In the genomic region with DNA sequence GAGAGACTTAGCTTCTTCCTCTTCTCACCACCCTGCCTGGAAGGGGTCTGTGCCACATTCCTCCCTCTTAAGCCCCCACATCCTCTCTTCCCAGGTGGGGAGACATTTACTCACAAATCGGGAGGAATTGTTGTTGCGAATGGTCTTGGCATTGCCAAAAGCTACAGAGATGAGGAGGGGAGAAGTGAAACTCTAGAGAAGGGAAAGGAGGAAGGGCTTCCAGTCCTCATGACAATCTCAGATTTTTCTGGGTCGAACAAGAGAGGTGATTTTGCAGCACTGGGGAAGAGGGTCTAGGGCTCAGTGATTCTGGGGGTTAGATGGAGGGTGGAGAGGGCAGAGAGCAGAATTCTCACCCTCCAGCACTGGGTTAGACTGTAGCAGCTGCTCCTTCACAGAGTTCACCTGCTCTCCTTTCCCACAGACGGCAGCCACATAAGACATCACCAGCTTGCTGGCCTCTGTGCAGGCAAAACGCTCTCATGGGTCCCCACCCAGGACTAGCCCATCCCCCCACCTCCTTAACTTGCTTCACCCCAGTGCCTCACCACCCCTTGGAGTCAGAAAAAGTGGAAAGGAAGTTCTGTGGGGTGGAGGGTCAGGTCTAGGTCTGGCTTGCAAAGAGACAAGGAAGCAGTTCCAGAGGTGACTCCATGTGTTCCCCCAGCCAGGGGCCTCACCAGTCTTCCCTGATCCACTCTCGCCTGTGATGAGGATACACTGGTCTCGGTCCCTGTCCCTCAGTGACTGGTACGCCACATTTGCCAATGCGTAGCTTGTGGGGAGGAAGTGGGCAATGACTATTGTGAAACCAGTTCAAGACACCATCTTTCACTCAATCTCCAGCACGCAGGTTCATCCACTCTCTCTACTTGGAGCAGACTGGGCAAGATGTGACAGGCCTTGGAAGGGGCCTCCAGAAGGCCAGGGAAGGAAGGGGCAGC, we compare ENCODE assay signal across 12 cellular contexts. TPM values are rescaled to one million over a fixed set of nuclear protein-coding genes. Genes with fewer than 3 reads are reported as not detected.
DNase-seq lines count a peak whose midpoint lies in the region; ATAC-seq, FAIRE-seq and TF ChIP-seq lines count a peak whose summit lies in the region.
"Had no signal": no experiment of that assay in that cellular context is flagged by ENCODE, and none has a peak within 500 bp of the region (broad histone marks: within the 10 kb centered on the region; RNA-seq: fewer than 3 reads in every experiment).

No MANE protein-coding gene starts in this region.

- H3K27me3 ChIP-seq in right lobe of liver (no peaks in the 10 kb centered on the region), HepG2 (ENCODE audit: control insufficient read depth in 1 of 2, insufficient read depth in 2 of 2, low read length in 2 of 2) (no peaks in the 10 kb centered on the region), upper lobe of left lung (no peaks in the 10 kb centered on the region)

- FAIRE-seq in HepG2 (lab: Jason Lieb, UNC): no peak

- H2AFZ ChIP-seq in HepG2 (ENCODE audit: low read length): no peak overlapping the region

- H3K27me3 Mint-ChIP-seq in activated CD4-positive, alpha-beta memory T cell treated with anti-CD3 and anti-CD28 coated beads for 36 hours: no peaks in the 10 kb centered on the region

- DNase-seq in right lobe of liver (no peak), HepG2 (ENCODE audit: low spot score) (no peak), left lobe of liver (ENCODE audit: low spot score) (no peak), upper lobe of left lung (peak in 1 of 2 donors; percentile 27), NCI-H524 treated with DMSO at 0.1 percent for 48 hours (lab: John Stamatoyannopoulos, UW) (no peak), GM03348 (ENCODE audit: low spot score) (no peak)
- peak; percentile 83 for DNase-seq in activated CD4-positive, alpha-beta memory T cell treated with anti-CD3 and anti-CD28 coated beads for 36 hours
- DNase-seq: H7, NCI-H2171 treated with DMSO at 0.1 percent for 48 hours, T-helper 9 cell had no signal

- peak; percentile 18 to 60 (median 41) for ATAC-seq in right lobe of liver
- no peak for ATAC-seq in HepG2
- ATAC-seq in left lobe of liver: peak; percentile 31
- ATAC-seq in upper lobe of left lung (ENCODE audit: low FRiP score in 2 of 2): peak; percentile 38 to 61
- ATAC-seq in HG03108 (IDR thresholded peaks at IDR 0.05; ENCODE audit: unreplicated experiment): no peak

- CTCF ChIA-PET in HepG2 (lab: Yijun Ruan, JAX; ENCODE audit: low intra/inter-chr PET ratio, low total read pairs): no interaction called here
- CTCF ChIA-PET in activated CD4-positive, alpha-beta memory T cell treated with anti-CD3 and anti-CD28 coated beads for 36 hours (lab: Charles Lee): interaction anchor here (0.9 to 5.7 kb wide), 11 partner anchors 11 to 77 kb away, joined by 3 to 42 read pairs (median 4); a partner anchor contains a TSS

- no peaks in the 10 kb centered on the region for H3K36me3 Mint-ChIP-seq in activated CD4-positive, alpha-beta memory T cell treated with anti-CD3 and anti-CD28 coated beads for 36 hours

- no peak overlapping the region for H3K4me3 ChIP-seq in right lobe of liver
- no peak overlapping the region for H3K4me3 ChIP-seq in HepG2 (replicated peaks in 1 of 3; ENCODE audit: insufficient read depth in 1 of 3, low read depth in 2 of 3, low read length in 3 of 3)
- H3K4me3 ChIP-seq in upper lobe of left lung: no peak overlapping the region

- H3K4me1 ChIP-seq in right lobe of liver (no peaks in the 10 kb centered on the region), HepG2 (ENCODE audit: insufficient read depth, low read length) (peaks cover 38% of the 10 kb centered on the region), upper lobe of left lung (peaks cover 0 to 11% (median 6%) of the 10 kb centered on the region in 4 donors)

- BruUV-seq in HepG2 (replicated peaks; lab: Mats Ljungman, UMichigan): no TSS peak

- no peak for TF ChIP-seq POLR2A in right lobe of liver (IDR thresholded peaks at IDR 0.05)
- TF ChIP-seq POLR2A in HepG2 (IDR thresholded peaks at IDR 0.05; ENCODE audit: insufficient read depth in 1 of 2, low read depth in 2 of 2, low read length in 2 of 2): no peak
- no peak for TF ChIP-seq POLR2A in upper lobe of left lung (IDR thresholded peaks at IDR 0.05)

- no peaks in the 10 kb centered on the region for H3K79me2 ChIP-seq in HepG2 (ENCODE audit: insufficient read depth, low read length)

- TF ChIP-seq EP300 in HepG2 (IDR thresholded peaks at IDR 0.05; ENCODE audit: low read depth in 2 of 2, low read length in 2 of 2): no peak
- no peak for TF ChIP-seq EP300 in HepG2 (CRISPR knock-in tag; IDR thresholded peaks at IDR 0.05; ENCODE audit: borderline replicate concordance)
- TF ChIP-seq EP300 in upper lobe of left lung (IDR thresholded peaks at IDR 0.05): no peak

- no peak for TF ChIP-seq RAD21 in HepG2 (CRISPR knock-in tag; IDR thresholded peaks at IDR 0.05)

- POLR2A ChIA-PET in HepG2 (lab: Yijun Ruan, JAX): interaction anchor here (0.7 kb wide), 1 partner anchor 29 kb away, joined by 3 read pairs; no protein-coding TSS in a partner anchor
- POLR2A ChIA-PET in activated CD4-positive, alpha-beta memory T cell treated with anti-CD3 and anti-CD28 coated beads for 36 hours (lab: Charles Lee): interaction anchor here (0.7 to 1.4 kb wide), 4 partner anchors 19 to 64 kb away, joined by 3 to 4 read pairs (median 3); a partner anchor contains a TSS

- H3K27ac Mint-ChIP-seq in activated CD4-positive, alpha-beta memory T cell treated with anti-CD3 and anti-CD28 coated beads for 36 hours: peak overlapping the region; percentile 65

- H3K36me3 ChIP-seq in right lobe of liver (no peaks in the 10 kb centered on the region), HepG2 (replicated peaks in 1 of 2; ENCODE audit: control insufficient read depth in 1 of 2, insufficient read depth in 2 of 2, low read length in 2 of 2) (no peaks in the 10 kb centered on the region), upper lobe of left lung (no peaks in the 10 kb centered on the region)

- in situ Hi-C loops in HepG2 (cut with HindIII; ENCODE audit: extremely low pct_ligation_motif_present, low pct_unique_long_range_greater_than_20kb): no loop called here

- no peaks in the 10 kb centered on the region for H4K20me1 ChIP-seq in HepG2 (ENCODE audit: insufficient read depth, low read length)

- peaks cover 21% of the 10 kb centered on the region for H3K4me1 Mint-ChIP-seq in activated CD4-positive, alpha-beta memory T cell treated with anti-CD3 and anti-CD28 coated beads for 36 hours (ENCODE audit: low read depth)

- no peak overlapping the region for H3K4me2 ChIP-seq in HepG2 (ENCODE audit: low read depth, low read length)

- TF ChIP-seq CTCF in right lobe of liver (IDR thresholded peaks at IDR 0.05): no peak
- TF ChIP-seq CTCF in HepG2 (CRISPR knock-in tag; IDR thresholded peaks at IDR 0.05): no peak
- no peak for TF ChIP-seq CTCF in upper lobe of left lung (IDR thresholded peaks at IDR 0.05)

- H3K27ac ChIP-seq in right lobe of liver: no peak overlapping the region
- H3K27ac ChIP-seq in HepG2 (ENCODE audit: extremely low read length, insufficient read depth, low read length): no peak overlapping the region
- peak overlapping the region in 2 of 4 donors; percentile 33 to 54 for H3K27ac ChIP-seq in upper lobe of left lung

- H3K9me3 Mint-ChIP-seq in activated CD4-positive, alpha-beta memory T cell treated with anti-CD3 and anti-CD28 coated beads for 36 hours: no peaks in the 10 kb centered on the region

- 48% methylated on average over 3 of the region's 10 CpGs for WGBS in right lobe of liver (ENCODE audit: insufficient coverage, low coverage, low lambda C conversion rate, missing lambda C conversion rate)
- 92% methylated on average over 10 of the region's 10 CpGs for WGBS in HepG2 (ENCODE audit: low lambda C conversion rate)
- 56 to 60% methylated on average over 10 of the region's 10 CpGs for WGBS in upper lobe of left lung, 2 donors

- H3K9me3 ChIP-seq in right lobe of liver (no peaks in the 10 kb centered on the region), HepG2 (ENCODE audit: low read length) (no peaks in the 10 kb centered on the region), upper lobe of left lung (no peaks in the 10 kb centered on the region)

- peak overlapping the region; percentile 28 for H3K4me3 Mint-ChIP-seq in activated CD4-positive, alpha-beta memory T cell treated with anti-CD3 and anti-CD28 coated beads for 36 hours

- no peak overlapping the region for H3K9ac ChIP-seq in HepG2 (ENCODE audit: insufficient read depth, low read depth, low read length)

- intact Hi-C loops in right lobe of liver (cut with DNase I) (no loop called here), HepG2 (cut with micrococcal nuclease; ENCODE audit: unreplicated experiment) (no loop called here)
- intact Hi-C loops in activated CD4-positive, alpha-beta memory T cell treated with anti-CD3 and anti-CD28 coated beads for 36 hours (cut with micrococcal nuclease): loop anchor here (1.0 to 2.0 kb wide), 2 partner anchors 18 to 39 kb away; no protein-coding TSS in a partner anchor

RNA-seq across cellular contexts. Expression of a gene that starts 2.7 kb away (rescaled TPM):
- total RNA-seq in right lobe of liver (1 to 10 TPM in 1 of 6 experiments, under 1 TPM in 4, not detected in 1; 0.27 to 1.9 (median 0.68) TPM), HepG2 (2016; rRNA removed; fragmentation: Illumina TruSeq; extraction: Trizol) (5.3 TPM in 2 replicates), left lobe of liver (0.28 TPM), upper lobe of left lung (1 to 10 TPM in 2 of 6 donors, under 1 TPM in 3, not detected in 1; under 0.01 to 6.2 (median 0.67) TPM)
- total RNA-seq in HepG2 (2016; cell fraction: cytosol; rRNA removed; fragmentation: Illumina TruSeq; extraction: Trizol; ENCODE audit: low read depth): 0.61 and 0.62 TPM in 2 replicates
- total RNA-seq in HepG2 (2016; cell fraction: insoluble cytoplasmic fraction; rRNA removed; fragmentation: Illumina TruSeq; extraction: Trizol): 2.6 and 4.1 TPM in 2 replicates
- 0.69 and 0.71 TPM in 2 replicates for total RNA-seq in HepG2 (2016; cell fraction: membrane; rRNA removed; fragmentation: Illumina TruSeq; extraction: Trizol)
- 2.9 and 4.9 TPM in 2 replicates for total RNA-seq in HepG2 (2016; cell fraction: nucleus; rRNA removed; fragmentation: Illumina TruSeq; extraction: Trizol)
- 6.0 and 10.6 TPM in 2 replicates for polyA plus RNA-seq in HepG2 (2011; rRNA removed)
- 2.8 and 3.1 TPM in 2 replicates for polyA plus RNA-seq in HepG2 (2011; cell fraction: cytosol; rRNA removed)
- polyA plus RNA-seq in HepG2 (2011; cell fraction: nucleus; rRNA removed): 26.7 and 34.0 TPM in 2 replicates
- 6.9 and 13.6 TPM in 2 replicates for polyA plus RNA-seq in HepG2 (2012)
- polyA plus RNA-seq in HepG2 (2016; cell fraction: cytosol; fragmentation: Illumina TruSeq; extraction: Trizol; ENCODE audit: low read depth): 0.20 and 0.40 TPM in 2 replicates
- 2.6 TPM in 2 replicates for polyA plus RNA-seq in HepG2 (2016; cell fraction: insoluble cytoplasmic fraction; fragmentation: Illumina TruSeq; extraction: Trizol; ENCODE audit: low read depth)
- 0.34 and 1.5 TPM in 2 replicates for polyA plus RNA-seq in HepG2 (2016; cell fraction: membrane; fragmentation: Illumina TruSeq; extraction: Trizol; ENCODE audit: low read depth)
- polyA plus RNA-seq in HepG2 (2016; cell fraction: nucleus; fragmentation: Illumina TruSeq; extraction: Trizol; ENCODE audit: insufficient read depth, low read depth): 7.9 and 10.3 TPM in 2 replicates
- 0.28 and 14.9 TPM in 2 replicates for polyA minus RNA-seq in HepG2 (2011; rRNA and poly(A)+ RNA removed; ENCODE audit: low replicate concordance)
- 2.3 and 3.9 TPM in 2 replicates for polyA minus RNA-seq in HepG2 (2011; cell fraction: cytosol; rRNA and poly(A)+ RNA removed)
- 11.2 and 13.8 TPM in 2 replicates for polyA minus RNA-seq in HepG2 (2011; cell fraction: nucleus; rRNA and poly(A)+ RNA removed)
- under 1 TPM; 0.61 to 0.97 TPM for total RNA-seq in activated CD4-positive, alpha-beta memory T cell treated with anti-CD3 and anti-CD28 coated beads for 36 hours
- total RNA-seq: renal cortical epithelial cell had no signal

RNA-seq across cellular contexts. Expression of a gene that starts 30.9 kb away (rescaled TPM):
- total RNA-seq in right lobe of liver: not detected
- total RNA-seq in HepG2 (2016; rRNA removed; fragmentation: Illumina TruSeq; extraction: Trizol): 0.15 TPM in 1 of 2 replicates, not detected in the other
- total RNA-seq in HepG2 (2016; cell fraction: cytosol; rRNA removed; fragmentation: Illumina TruSeq; extraction: Trizol; ENCODE audit: low read depth): not detected in 2 replicates
- total RNA-seq in HepG2 (2016; cell fraction: insoluble cytoplasmic fraction; rRNA removed; fragmentation: Illumina TruSeq; extraction: Trizol): 0.19 TPM in 1 of 2 replicates, not detected in the other
- total RNA-seq in HepG2 (2016; cell fraction: membrane; rRNA removed; fragmentation: Illumina TruSeq; extraction: Trizol): not detected in 2 replicates
- not detected in 2 replicates for total RNA-seq in HepG2 (2016; cell fraction: nucleus; rRNA removed; fragmentation: Illumina TruSeq; extraction: Trizol)
- 0.13 and 0.25 TPM in 2 replicates for polyA plus RNA-seq in HepG2 (2011; rRNA removed)
- 0.14 TPM in 1 of 2 replicates, not detected in the other for polyA plus RNA-seq in HepG2 (2011; cell fraction: cytosol; rRNA removed)
- 0.59 and 0.64 TPM in 2 replicates for polyA plus RNA-seq in HepG2 (2011; cell fraction: nucleus; rRNA removed)
- 0.21 TPM in 1 of 2 replicates, not detected in the other for polyA plus RNA-seq in HepG2 (2012)
- not detected in 2 replicates for polyA plus RNA-seq in HepG2 (2016; cell fraction: cytosol; fragmentation: Illumina TruSeq; extraction: Trizol; ENCODE audit: low read depth)
- 0.43 TPM in 1 of 2 replicates, not detected in the other for polyA plus RNA-seq in HepG2 (2016; cell fraction: insoluble cytoplasmic fraction; fragmentation: Illumina TruSeq; extraction: Trizol; ENCODE audit: low read depth)
- polyA plus RNA-seq in HepG2 (2016; cell fraction: membrane; fragmentation: Illumina TruSeq; extraction: Trizol; ENCODE audit: low read depth): not detected in 2 replicates
- 1.00 TPM in 1 of 2 replicates, not detected in the other for polyA plus RNA-seq in HepG2 (2016; cell fraction: nucleus; fragmentation: Illumina TruSeq; extraction: Trizol; ENCODE audit: insufficient read depth, low read depth)
- not detected in 2 replicates for polyA minus RNA-seq in HepG2 (2011; rRNA and poly(A)+ RNA removed; ENCODE audit: low replicate concordance)
- polyA minus RNA-seq in HepG2 (2011; cell fraction: cytosol; rRNA and poly(A)+ RNA removed): not detected in 2 replicates
- not detected in 2 replicates for polyA minus RNA-seq in HepG2 (2011; cell fraction: nucleus; rRNA and poly(A)+ RNA removed)
- not detected for total RNA-seq in activated CD4-positive, alpha-beta memory T cell treated with anti-CD3 and anti-CD28 coated beads for 36 hours
- not detected for total RNA-seq in left lobe of liver
- not detected for total RNA-seq in upper lobe of left lung
- total RNA-seq: renal cortical epithelial cell had no signal

RNA-seq across cellular contexts. Expression of a gene that starts 31.4 kb away (rescaled TPM):
- total RNA-seq in right lobe of liver (1 to 10 TPM; 3.8 to 6.2 (median 4.8) TPM), HepG2 (2016; rRNA removed; fragmentation: Illumina TruSeq; extraction: Trizol) (8.3 and 12.9 TPM in 2 replicates), left lobe of liver (5.3 TPM), upper lobe of left lung (10 to 100 TPM in 3 of 6 donors, 1 to 10 TPM in 3; 6.2 to 13.6 (median 10.0) TPM)
- total RNA-seq in HepG2 (2016; cell fraction: cytosol; rRNA removed; fragmentation: Illumina TruSeq; extraction: Trizol; ENCODE audit: low read depth): 1.1 and 1.5 TPM in 2 replicates
- 8.4 and 12.6 TPM in 2 replicates for total RNA-seq in HepG2 (2016; cell fraction: insoluble cytoplasmic fraction; rRNA removed; fragmentation: Illumina TruSeq; extraction: Trizol)
- 3.9 and 4.4 TPM in 2 replicates for total RNA-seq in HepG2 (2016; cell fraction: membrane; rRNA removed; fragmentation: Illumina TruSeq; extraction: Trizol)
- 18.4 and 20.1 TPM in 2 replicates for total RNA-seq in HepG2 (2016; cell fraction: nucleus; rRNA removed; fragmentation: Illumina TruSeq; extraction: Trizol)
- polyA plus RNA-seq in HepG2 (2011; rRNA removed): 7.4 and 11.4 TPM in 2 replicates
- polyA plus RNA-seq in HepG2 (2011; cell fraction: cytosol; rRNA removed): 4.1 and 4.8 TPM in 2 replicates
- 14.3 and 15.1 TPM in 2 replicates for polyA plus RNA-seq in HepG2 (2011; cell fraction: nucleus; rRNA removed)
- 4.5 and 6.4 TPM in 2 replicates for polyA plus RNA-seq in HepG2 (2012)
- polyA plus RNA-seq in HepG2 (2016; cell fraction: cytosol; fragmentation: Illumina TruSeq; extraction: Trizol; ENCODE audit: low read depth): 0.51 and 0.62 TPM in 2 replicates
- 5.7 and 6.0 TPM in 2 replicates for polyA plus RNA-seq in HepG2 (2016; cell fraction: insoluble cytoplasmic fraction; fragmentation: Illumina TruSeq; extraction: Trizol; ENCODE audit: low read depth)
- 1.6 and 1.9 TPM in 2 replicates for polyA plus RNA-seq in HepG2 (2016; cell fraction: membrane; fragmentation: Illumina TruSeq; extraction: Trizol; ENCODE audit: low read depth)
- polyA plus RNA-seq in HepG2 (2016; cell fraction: nucleus; fragmentation: Illumina TruSeq; extraction: Trizol; ENCODE audit: insufficient read depth, low read depth): 24.7 and 25.8 TPM in 2 replicates
- 11.6 and 44.1 TPM in 2 replicates for polyA minus RNA-seq in HepG2 (2011; rRNA and poly(A)+ RNA removed; ENCODE audit: low replicate concordance)
- 3.4 and 5.6 TPM in 2 replicates for polyA minus RNA-seq in HepG2 (2011; cell fraction: cytosol; rRNA and poly(A)+ RNA removed)
- polyA minus RNA-seq in HepG2 (2011; cell fraction: nucleus; rRNA and poly(A)+ RNA removed): 11.1 and 11.2 TPM in 2 replicates
- total RNA-seq in activated CD4-positive, alpha-beta memory T cell treated with anti-CD3 and anti-CD28 coated beads for 36 hours: 10 to 100 TPM; 70.6 to 73.5 TPM

RNA-seq across cellular contexts. Expression of a gene that starts 40.9 kb away (rescaled TPM):
- total RNA-seq in right lobe of liver (1 to 10 TPM; 1.8 to 3.7 (median 3.3) TPM), HepG2 (2016; rRNA removed; fragmentation: Illumina TruSeq; extraction: Trizol) (6.5 and 8.1 TPM in 2 replicates), left lobe of liver (3.5 TPM), upper lobe of left lung (1 to 10 TPM; 3.2 to 9.4 (median 6.2) TPM)
- 0.79 and 0.91 TPM in 2 replicates for total RNA-seq in HepG2 (2016; cell fraction: cytosol; rRNA removed; fragmentation: Illumina TruSeq; extraction: Trizol; ENCODE audit: low read depth)
- total RNA-seq in HepG2 (2016; cell fraction: insoluble cytoplasmic fraction; rRNA removed; fragmentation: Illumina TruSeq; extraction: Trizol): 6.5 and 7.2 TPM in 2 replicates
- 3.6 and 4.0 TPM in 2 replicates for total RNA-seq in HepG2 (2016; cell fraction: membrane; rRNA removed; fragmentation: Illumina TruSeq; extraction: Trizol)
- 5.7 and 6.7 TPM in 2 replicates for total RNA-seq in HepG2 (2016; cell fraction: nucleus; rRNA removed; fragmentation: Illumina TruSeq; extraction: Trizol)
- 6.4 and 6.9 TPM in 2 replicates for polyA plus RNA-seq in HepG2 (2011; rRNA removed)
- polyA plus RNA-seq in HepG2 (2011; cell fraction: cytosol; rRNA removed): 4.9 and 5.8 TPM in 2 replicates
- 7.9 and 8.5 TPM in 2 replicates for polyA plus RNA-seq in HepG2 (2011; cell fraction: nucleus; rRNA removed)
- 4.4 and 4.7 TPM in 2 replicates for polyA plus RNA-seq in HepG2 (2012)
- polyA plus RNA-seq in HepG2 (2016; cell fraction: cytosol; fragmentation: Illumina TruSeq; extraction: Trizol; ENCODE audit: low read depth): 0.19 and 0.26 TPM in 2 replicates
- polyA plus RNA-seq in HepG2 (2016; cell fraction: insoluble cytoplasmic fraction; fragmentation: Illumina TruSeq; extraction: Trizol; ENCODE audit: low read depth): 4.5 and 5.7 TPM in 2 replicates
- polyA plus RNA-seq in HepG2 (2016; cell fraction: membrane; fragmentation: Illumina TruSeq; extraction: Trizol; ENCODE audit: low read depth): 1.3 and 1.5 TPM in 2 replicates
- 7.1 and 8.3 TPM in 2 replicates for polyA plus RNA-seq in HepG2 (2016; cell fraction: nucleus; fragmentation: Illumina TruSeq; extraction: Trizol; ENCODE audit: insufficient read depth, low read depth)
- 10.0 and 11.4 TPM in 2 replicates for polyA minus RNA-seq in HepG2 (2011; rRNA and poly(A)+ RNA removed; ENCODE audit: low replicate concordance)
- polyA minus RNA-seq in HepG2 (2011; cell fraction: cytosol; rRNA and poly(A)+ RNA removed): 6.2 and 6.7 TPM in 2 replicates
- 8.6 and 10.3 TPM in 2 replicates for polyA minus RNA-seq in HepG2 (2011; cell fraction: nucleus; rRNA and poly(A)+ RNA removed)
- total RNA-seq in activated CD4-positive, alpha-beta memory T cell treated with anti-CD3 and anti-CD28 coated beads for 36 hours: 1 to 10 TPM; 5.5 to 5.7 TPM

RNA-seq across cellular contexts. Expression of a gene that starts 41.7 kb away (rescaled TPM):
- total RNA-seq in right lobe of liver: 10 to 100 TPM in 2 of 6 experiments, 1 to 10 TPM in 4; 6.1 to 13.1 (median 8.9) TPM
- 11.0 and 11.7 TPM in 2 replicates for total RNA-seq in HepG2 (2016; rRNA removed; fragmentation: Illumina TruSeq; extraction: Trizol)
- total RNA-seq in HepG2 (2016; cell fraction: cytosol; rRNA removed; fragmentation: Illumina TruSeq; extraction: Trizol; ENCODE audit: low read depth): 3.0 and 3.6 TPM in 2 replicates
- total RNA-seq in HepG2 (2016; cell fraction: insoluble cytoplasmic fraction; rRNA removed; fragmentation: Illumina TruSeq; extraction: Trizol): 11.0 and 11.7 TPM in 2 replicates
- 6.6 and 6.9 TPM in 2 replicates for total RNA-seq in HepG2 (2016; cell fraction: membrane; rRNA removed; fragmentation: Illumina TruSeq; extraction: Trizol)
- total RNA-seq in HepG2 (2016; cell fraction: nucleus; rRNA removed; fragmentation: Illumina TruSeq; extraction: Trizol): 5.9 and 6.3 TPM in 2 replicates
- polyA plus RNA-seq in HepG2 (2011; rRNA removed): 12.9 and 17.5 TPM in 2 replicates
- polyA plus RNA-seq in HepG2 (2011; cell fraction: cytosol; rRNA removed): 11.8 and 13.8 TPM in 2 replicates
- 15.3 and 15.9 TPM in 2 replicates for polyA plus RNA-seq in HepG2 (2011; cell fraction: nucleus; rRNA removed)
- polyA plus RNA-seq in HepG2 (2012): 8.1 and 11.0 TPM in 2 replicates
- polyA plus RNA-seq in HepG2 (2016; cell fraction: cytosol; fragmentation: Illumina TruSeq; extraction: Trizol; ENCODE audit: low read depth): 1.9 and 2.1 TPM in 2 replicates
- 11.1 and 11.2 TPM in 2 replicates for polyA plus RNA-seq in HepG2 (2016; cell fraction: insoluble cytoplasmic fraction; fragmentation: Illumina TruSeq; extraction: Trizol; ENCODE audit: low read depth)
- 4.3 and 4.7 TPM in 2 replicates for polyA plus RNA-seq in HepG2 (2016; cell fraction: membrane; fragmentation: Illumina TruSeq; extraction: Trizol; ENCODE audit: low read depth)
- 14.2 and 14.8 TPM in 2 replicates for polyA plus RNA-seq in HepG2 (2016; cell fraction: nucleus; fragmentation: Illumina TruSeq; extraction: Trizol; ENCODE audit: insufficient read depth, low read depth)
- polyA minus RNA-seq in HepG2 (2011; rRNA and poly(A)+ RNA removed; ENCODE audit: low replicate concordance): 19.1 and 23.7 TPM in 2 replicates
- 9.8 and 9.9 TPM in 2 replicates for polyA minus RNA-seq in HepG2 (2011; cell fraction: cytosol; rRNA and poly(A)+ RNA removed)
- 5.2 and 7.7 TPM in 2 replicates for polyA minus RNA-seq in HepG2 (2011; cell fraction: nucleus; rRNA and poly(A)+ RNA removed)
- 10 to 100 TPM; 39.6 to 41.6 TPM for total RNA-seq in activated CD4-positive, alpha-beta memory T cell treated with anti-CD3 and anti-CD28 coated beads for 36 hours
- 12.9 TPM for total RNA-seq in left lobe of liver
- total RNA-seq in upper lobe of left lung: 10 to 100 TPM; 18.1 to 64.9 (median 31.5) TPM

Comparison
In these comparisons a context has a peak if more than half of its experiments do, and no peak if none do; other contexts are left out.
1. ATAC-seq: peak in right lobe of liver (4 of 4), left lobe of liver (single experiment) and upper lobe of left lung (2 of 2); none in HepG2 (single experiment) and HG03108 (single experiment).